9 cellular contexts compared by ENCODE assay signal in genomic region chr1:224852901-224853568, GRCh38.
DNase-seq lines count a peak whose midpoint lies in the region; ATAC-seq and TF ChIP-seq lines count a peak whose summit lies in the region.
"Had no signal": no experiment of that assay in that cellular context is flagged by ENCODE, and none has a peak within 500 bp of the region (broad histone marks: within the 10 kb centered on the region; RNA-seq: fewer than 3 reads in every experiment).

No MANE protein-coding gene starts in this region.

- in situ Hi-C loops in astrocyte of the spinal cord (cut with HindIII; ENCODE audit: low sequenced_read_pairs), result loop anchor here (25.0 kb wide), 1 partner anchor 341 kb away; no protein-coding TSS in a partner anchor

- no peak overlapping the region for H3K4me3 ChIP-seq in astrocyte of the spinal cord (ENCODE audit: low read depth, low read length)
- H3K4me3 ChIP-seq: BLaER1 treated with 17β-estradiol and CSF1 and Interleukin-3, amounts not matched to agents 10 nM and 100 nM had no signal

- ATAC-seq in HG02588 (IDR thresholded peaks at IDR 0.05; ENCODE audit: unreplicated experiment) (no peak), HG03159 (IDR thresholded peaks at IDR 0.05; ENCODE audit: unreplicated experiment) (no peak)

- peak; percentile 14 for DNase-seq in NCI-H146 (lab: John Stamatoyannopoulos, UW)
- DNase-seq in NCI-H146 treated with DMSO at 0.1 percent for 48 hours (lab: John Stamatoyannopoulos, UW; ENCODE audit: unreplicated experiment), result no peak
- DNase-seq in NCI-H2081 (lab: John Stamatoyannopoulos, UW), result peak; percentile 36 to 52
- peak; percentile 69 for DNase-seq in astrocyte of the spinal cord (ENCODE audit: low read depth, low spot score)
- peak; percentile 26 for DNase-seq in kidney glomerular epithelial cell (lab: John Stamatoyannopoulos, UW)
- DNase-seq in activated CD4-positive, alpha-beta T cell treated with anti-CD3 and anti-CD28 coated beads for 1 hour, result no peak

- TF ChIP-seq CTCF in astrocyte of the spinal cord (IDR thresholded peaks at IDR 0.05; ENCODE audit: low read depth, low read length), result peak; percentile 74

Comparison
In these comparisons a context has a peak if more than half of its experiments do, and no peak if none do; other contexts are left out.
1. DNase-seq: peak in NCI-H146 (single experiment), NCI-H2081 (2 of 2), astrocyte of the spinal cord (single experiment) and kidney glomerular epithelial cell (single experiment); none in NCI-H146 treated with DMSO at 0.1 percent for 48 hours (single experiment) and activated CD4-positive, alpha-beta T cell treated with anti-CD3 and anti-CD28 coated beads for 1 hour (single experiment).